9 cellular contexts compared by ENCODE assay signal in the genomic region with DNA sequence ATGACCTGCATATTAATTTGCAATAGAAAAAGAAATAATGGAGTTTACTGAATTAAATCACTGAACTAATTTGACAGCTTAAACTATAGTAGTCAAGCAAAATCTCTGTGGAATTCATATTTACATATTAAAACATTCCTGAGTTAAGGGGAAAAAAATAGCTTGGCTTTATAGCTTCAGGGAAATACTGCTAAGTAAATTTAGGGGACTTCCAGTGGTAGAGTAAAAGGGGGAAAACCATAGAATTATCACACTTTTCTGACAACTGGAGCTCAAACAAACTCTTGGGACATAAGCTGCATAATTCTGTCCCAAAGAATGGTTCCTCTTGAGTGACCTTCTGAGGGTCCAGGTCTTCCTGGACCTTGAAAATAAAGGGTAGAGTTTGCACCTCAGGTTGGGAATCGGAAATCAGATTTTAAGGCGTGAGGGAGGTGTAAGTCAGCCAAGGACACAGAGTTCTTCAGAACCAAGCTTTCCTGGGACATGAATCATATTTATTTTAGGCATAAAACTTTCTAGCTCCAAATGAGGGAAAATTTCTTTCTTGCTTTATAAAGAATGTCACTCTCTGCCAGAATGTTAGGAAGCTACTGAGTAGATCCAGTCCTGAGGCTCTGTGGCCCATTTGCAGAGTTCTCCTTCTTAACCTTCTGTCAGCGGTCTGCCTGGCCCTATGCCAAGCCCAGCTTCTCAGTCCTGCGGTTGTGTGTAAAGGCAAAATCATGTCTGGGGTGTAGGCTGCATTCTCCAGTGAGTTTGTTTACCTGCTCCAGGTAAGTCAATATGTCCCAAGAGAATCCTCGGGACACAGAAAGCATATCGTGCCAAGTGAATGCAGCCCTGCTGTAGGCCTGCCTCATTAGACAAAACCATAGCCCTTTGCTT. TPM values are rescaled to one million over a fixed set of nuclear protein-coding genes. Genes with fewer than 3 reads are reported as not detected.
DNase-seq lines count a peak whose midpoint lies in the region; ATAC-seq and TF ChIP-seq lines count a peak whose summit lies in the region.
"Had no signal": no experiment of that assay in that cellular context is flagged by ENCODE, and none has a peak within 500 bp of the region (broad histone marks: within the 10 kb centered on the region; RNA-seq: fewer than 3 reads in every experiment).

No MANE protein-coding gene starts in this region.

- H3K4me3 ChIP-seq in coronary artery: peak overlapping the region; percentile 59

- TF ChIP-seq CTCF in coronary artery (IDR thresholded peaks at IDR 0.05) (no peak), nephron (IDR thresholded peaks at IDR 0.05; ENCODE audit: unreplicated experiment in 3 of 3) (no peak)

- DNase-seq in COR-L47 (lab: John Stamatoyannopoulos, UW) (peak; percentile 26), NCI-H2107 treated with DMSO at 0.1 percent for 48 hours (lab: John Stamatoyannopoulos, UW; ENCODE audit: unreplicated experiment) (peak; percentile 86), coronary artery (ENCODE audit: low spot score) (peak; percentile 86)
- DNase-seq in activated naive CD4-positive, alpha-beta T cell treated with anti-CD3 and anti-CD28 coated beads for 36 hours: no peak
- no peak for DNase-seq in stimulated activated effector memory CD8-positive, alpha-beta T cell treated with anti-CD3 and anti-CD28 coated beads, Interleukin-12 subunit alpha, Interleukin-12 subunit beta, amount 100 ng/mL, for 72 hours (ENCODE audit: low spot score in 2 of 2)
- DNase-seq: glutamatergic neuron had no signal

- H3K27me3 Mint-ChIP-seq in nephron (ENCODE audit: low read depth): no peaks in the 10 kb centered on the region
- H3K27me3 Mint-ChIP-seq in activated naive CD4-positive, alpha-beta T cell treated with anti-CD3 and anti-CD28 coated beads for 36 hours (ENCODE audit: low read depth): no peaks in the 10 kb centered on the region

- peak overlapping the region; percentile 56 to 87 for H3K27ac ChIP-seq in coronary artery

- no peak for ATAC-seq in GM21381 (IDR thresholded peaks at IDR 0.05; ENCODE audit: unreplicated experiment)
- no peak for ATAC-seq in stimulated activated effector memory CD8-positive, alpha-beta T cell treated with anti-CD3 and anti-CD28 coated beads, Interleukin-12 subunit alpha, Interleukin-12 subunit beta, amount 100 ng/mL, for 72 hours
- no peak for ATAC-seq in HG02678 (IDR thresholded peaks at IDR 0.05; ENCODE audit: unreplicated experiment)

- CTCF ChIA-PET in activated naive CD4-positive, alpha-beta T cell treated with anti-CD3 and anti-CD28 coated beads for 36 hours (lab: Charles Lee): interaction anchor here (0.6 to 3.3 kb wide), 4 partner anchors 9 to 369 kb away, joined by 3 to 14 read pairs (median 8); no protein-coding TSS in a partner anchor

- peak overlapping the region; percentile 68 to 82 (median 69) for H3K27ac Mint-ChIP-seq in nephron
- H3K27ac Mint-ChIP-seq in activated naive CD4-positive, alpha-beta T cell treated with anti-CD3 and anti-CD28 coated beads for 36 hours: no peak overlapping the region
- H3K27ac Mint-ChIP-seq in stimulated activated effector memory CD8-positive, alpha-beta T cell treated with anti-CD3 and anti-CD28 coated beads, Interleukin-12 subunit alpha, Interleukin-12 subunit beta, amount 100 ng/mL, for 72 hours: no peak overlapping the region

- no peak overlapping the region for H3K4me3 Mint-ChIP-seq in nephron
- H3K4me3 Mint-ChIP-seq in activated naive CD4-positive, alpha-beta T cell treated with anti-CD3 and anti-CD28 coated beads for 36 hours: no peak overlapping the region
- H3K4me3 Mint-ChIP-seq in stimulated activated effector memory CD8-positive, alpha-beta T cell treated with anti-CD3 and anti-CD28 coated beads, Interleukin-12 subunit alpha, Interleukin-12 subunit beta, amount 100 ng/mL, for 72 hours: no peak overlapping the region

- intact Hi-C loops in activated naive CD4-positive, alpha-beta T cell treated with anti-CD3 and anti-CD28 coated beads for 36 hours (cut with micrococcal nuclease): no loop called here

- H3K9me3 Mint-ChIP-seq in nephron: peaks cover 5% of the 10 kb centered on the region
- no peaks in the 10 kb centered on the region for H3K9me3 Mint-ChIP-seq in activated naive CD4-positive, alpha-beta T cell treated with anti-CD3 and anti-CD28 coated beads for 36 hours
- H3K9me3 Mint-ChIP-seq in stimulated activated effector memory CD8-positive, alpha-beta T cell treated with anti-CD3 and anti-CD28 coated beads, Interleukin-12 subunit alpha, Interleukin-12 subunit beta, amount 100 ng/mL, for 72 hours: no peaks in the 10 kb centered on the region

- no peaks in the 10 kb centered on the region for H3K36me3 Mint-ChIP-seq in nephron (ENCODE audit: low read depth)
- no peaks in the 10 kb centered on the region for H3K36me3 Mint-ChIP-seq in activated naive CD4-positive, alpha-beta T cell treated with anti-CD3 and anti-CD28 coated beads for 36 hours (ENCODE audit: low read depth)
- no peaks in the 10 kb centered on the region for H3K36me3 Mint-ChIP-seq in stimulated activated effector memory CD8-positive, alpha-beta T cell treated with anti-CD3 and anti-CD28 coated beads, Interleukin-12 subunit alpha, Interleukin-12 subunit beta, amount 100 ng/mL, for 72 hours

- peaks cover 15% of the 10 kb centered on the region for H3K4me1 Mint-ChIP-seq in nephron
- H3K4me1 Mint-ChIP-seq in activated naive CD4-positive, alpha-beta T cell treated with anti-CD3 and anti-CD28 coated beads for 36 hours (ENCODE audit: low read depth): peaks cover 8% of the 10 kb centered on the region
- no peaks in the 10 kb centered on the region for H3K4me1 Mint-ChIP-seq in stimulated activated effector memory CD8-positive, alpha-beta T cell treated with anti-CD3 and anti-CD28 coated beads, Interleukin-12 subunit alpha, Interleukin-12 subunit beta, amount 100 ng/mL, for 72 hours

RNA-seq across cellular contexts. Expression of a gene that starts 28.9 kb away (rescaled TPM):
- total RNA-seq in activated naive CD4-positive, alpha-beta T cell treated with anti-CD3 and anti-CD28 coated beads for 36 hours: 100 to 1,000 TPM; 211 to 218 TPM

RNA-seq across cellular contexts. Expression of a gene that starts 52.4 kb away (rescaled TPM):
- total RNA-seq in activated naive CD4-positive, alpha-beta T cell treated with anti-CD3 and anti-CD28 coated beads for 36 hours: 10 to 100 TPM; 21.6 to 22.5 TPM

Comparison
In these comparisons a context has a peak if more than half of its experiments do, and no peak if none do; other contexts are left out.
1. DNase-seq: peak in COR-L47 (single experiment), NCI-H2107 treated with DMSO at 0.1 percent for 48 hours (single experiment) and coronary artery (single experiment); none in activated naive CD4-positive, alpha-beta T cell treated with anti-CD3 and anti-CD28 coated beads for 36 hours (single experiment) and stimulated activated effector memory CD8-positive, alpha-beta T cell treated with anti-CD3 and anti-CD28 coated beads, Interleukin-12 subunit alpha, Interleukin-12 subunit beta, amount 100 ng/mL, for 72 hours (0 of 2).
2. H3K27ac Mint-ChIP-seq: peak in nephron (3 of 3); none in activated naive CD4-positive, alpha-beta T cell treated with anti-CD3 and anti-CD28 coated beads for 36 hours (single experiment) and stimulated activated effector memory CD8-positive, alpha-beta T cell treated with anti-CD3 and anti-CD28 coated beads, Interleukin-12 subunit alpha, Interleukin-12 subunit beta, amount 100 ng/mL, for 72 hours (single experiment).